ENCODE assay signal across 10 cellular contexts in the genomic region with DNA sequence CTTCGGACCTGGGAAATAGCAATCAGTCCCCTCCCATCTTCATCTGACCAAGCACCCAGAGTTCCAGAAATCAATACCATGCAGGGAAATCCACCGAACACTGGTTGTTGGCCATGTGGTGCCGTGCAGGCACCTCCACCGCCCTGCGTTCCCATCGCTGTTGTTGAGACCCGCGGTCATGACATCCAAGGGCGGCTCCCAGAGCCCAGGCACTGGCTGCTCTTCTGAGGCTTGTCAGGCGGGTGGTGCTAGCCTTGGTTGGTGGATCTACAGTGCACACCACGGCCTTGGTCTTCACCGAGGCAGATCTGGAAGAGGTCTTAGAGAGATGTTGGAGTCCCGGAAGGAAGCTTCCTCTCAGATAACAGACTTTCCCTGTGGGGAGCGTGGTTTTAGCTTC. TPM values are rescaled to one million over a fixed set of nuclear protein-coding genes. Genes with fewer than 3 reads are reported as not detected.
"Had no signal": no experiment of that assay in that cellular context is flagged by ENCODE, and none has a peak within 500 bp of the region (broad histone marks: within the 10 kb centered on the region; RNA-seq: fewer than 3 reads in every experiment).

No MANE protein-coding gene starts in this region.

- DNase-seq: H9, HCEC 1CT, IMR-90, KBM-7 had no signal

- ATAC-seq: GM23338 had no signal

- FAIRE-seq: H1, H54, HTR-8/SVneo had no signal

- H3K27ac ChIP-seq: KMS-11 had no signal

- H3K4me3 ChIP-seq: GM23338 had no signal

- H3K4me2 ChIP-seq: GM23338, KMS-11 had no signal

- H3K4me3 Mint-ChIP-seq: GM23338, H9 had no signal

- H2AFZ ChIP-seq: GM23338 had no signal

- H3K27ac Mint-ChIP-seq: GM23338 had no signal

- H3K9ac ChIP-seq: KMS-11 had no signal

RNA-seq across cellular contexts. Expression of a gene that starts 58.5 kb away (rescaled TPM):
- total RNA-seq: GM23338, H1, H9, HT-29, IMR-90 had no signal
- polyA plus RNA-seq: GM23338, H1, IMR-90 had no signal
